Comparison of ENCODE assay signal across 1 cellular context in the genomic region with DNA sequence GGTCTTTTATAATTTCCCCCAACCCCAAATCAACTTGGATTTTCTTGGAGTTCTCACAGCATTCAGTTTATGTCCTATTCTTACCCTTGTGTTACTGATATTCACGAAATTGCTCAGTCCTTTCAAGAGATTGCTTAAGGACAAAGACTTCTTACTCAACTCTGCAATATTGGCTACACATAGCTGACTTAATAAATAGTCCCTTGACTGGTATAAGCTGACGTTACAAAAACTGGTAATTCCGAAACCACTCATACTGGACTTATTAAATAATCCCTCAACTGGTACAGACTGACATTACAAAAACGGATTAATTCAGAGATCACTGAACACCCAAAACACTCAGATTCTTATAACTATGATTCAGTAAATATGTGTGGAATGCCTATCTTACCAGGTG.
TF ChIP-seq lines count a peak whose summit lies in the region.

No MANE protein-coding gene starts in this region.

TF ChIP-seq in GM23338, 12 proteins besides CTCF, POLR2A, EP300 and RAD21 (continued from another document):
- TF ChIP-seq CREB1 (CRISPR knock-in tag; IDR thresholded peaks at IDR 0.05; ENCODE audit: low read depth), result no peak
- no peak for TF ChIP-seq EZH2 (IDR thresholded peaks at IDR 0.05; ENCODE audit: low read depth, unreplicated experiment)
